ENCODE assay signal across 1 cellular context in genomic region chr17:29591737-29592624, GRCh38.
TF ChIP-seq lines count a peak whose summit lies in the region.

No MANE protein-coding gene starts in this region.

TF ChIP-seq in HepG2, 621 proteins besides CTCF, POLR2A, EP300 and RAD21 (continued from another document and continues in another):
- TF ChIP-seq ZBED4 (CRISPR knock-in tag; IDR thresholded peaks at IDR 0.05; ENCODE audit: borderline replicate concordance), result no peak
- peak; percentile 94 for TF ChIP-seq ZNF501 (CRISPR knock-in tag; IDR thresholded peaks at IDR 0.05)
- TF ChIP-seq ELF1 (CRISPR knock-in tag; IDR thresholded peaks at IDR 0.05), result peak; percentile 48
- TF ChIP-seq ARHGAP35 (CRISPR knock-in tag; IDR thresholded peaks at IDR 0.05; ENCODE audit: borderline replicate concordance), result no peak; the same call in 1 of the 2 replicates
- no peak for TF ChIP-seq ZBTB34 (CRISPR knock-in tag; IDR thresholded peaks at IDR 0.05)
- TF ChIP-seq ZSCAN20 (CRISPR knock-in tag; IDR thresholded peaks at IDR 0.05; ENCODE audit: borderline replicate concordance), result 0 out of 2 replicates have a peak, but pooled peaks have one; percentile 43
- TF ChIP-seq ZNF230 (CRISPR knock-in tag; IDR thresholded peaks at IDR 0.05), result no peak; the same call in 1 of the 2 replicates
- no peak; the same call in 1 of the 2 replicates for TF ChIP-seq THAP8 (CRISPR knock-in tag; IDR thresholded peaks at IDR 0.05; ENCODE audit: borderline replicate concordance)
- TF ChIP-seq ETV5 (CRISPR knock-in tag; IDR thresholded peaks at IDR 0.05; ENCODE audit: borderline replicate concordance), result 0 out of 2 replicates have a peak, but pooled peaks have one; percentile 34
- no peak for TF ChIP-seq ZNF280D (CRISPR knock-in tag; IDR thresholded peaks at IDR 0.05)
- no peak for TF ChIP-seq SNRNP70 (IDR thresholded peaks at IDR 0.05; ENCODE audit: low read depth, low read length)
- TF ChIP-seq MAFK (conservative IDR thresholded peaks at IDR 0.05 in 1 of 2, IDR thresholded peaks at IDR 0.05 in 1 of 2; ENCODE audit: low read length in 2 of 2), result no peak
- no peak for TF ChIP-seq RARG (CRISPR knock-in tag; IDR thresholded peaks at IDR 0.05; ENCODE audit: low read depth)
- no peak for TF ChIP-seq ZEB1 (IDR thresholded peaks at IDR 0.05; ENCODE audit: insufficient replicate concordance, low read depth)
- TF ChIP-seq KLF15 (CRISPR knock-in tag; IDR thresholded peaks at IDR 0.05; ENCODE audit: borderline replicate concordance), result no peak
- TF ChIP-seq SSRP1 (CRISPR knock-in tag; IDR thresholded peaks at IDR 0.05), result no peak
- TF ChIP-seq NFATC3 (CRISPR knock-in tag; IDR thresholded peaks at IDR 0.05), result no peak
- TF ChIP-seq ZMYM2 (CRISPR knock-in tag; IDR thresholded peaks at IDR 0.05), result no peak
- TF ChIP-seq ZNF232 (CRISPR knock-in tag; IDR thresholded peaks at IDR 0.05; ENCODE audit: borderline replicate concordance), result 0 out of 2 replicates have a peak, but pooled peaks have one; percentile 20
- TF ChIP-seq SMAD1 (CRISPR knock-in tag; IDR thresholded peaks at IDR 0.05; ENCODE audit: borderline replicate concordance, low read depth), result no peak
- TF ChIP-seq ZNF607 (CRISPR knock-in tag; IDR thresholded peaks at IDR 0.05; ENCODE audit: borderline replicate concordance), result no peak; the same call in 1 of the 2 replicates
- TF ChIP-seq TGIF2 (CRISPR knock-in tag; IDR thresholded peaks at IDR 0.05), result peak; percentile 65; the same call in 1 of the 2 replicates
- no peak for TF ChIP-seq ZNF816 (CRISPR knock-in tag; IDR thresholded peaks at IDR 0.05; ENCODE audit: borderline replicate concordance)
- no peak for TF ChIP-seq ZNF432 (CRISPR knock-in tag; IDR thresholded peaks at IDR 0.05; ENCODE audit: borderline replicate concordance)
- no peak for TF ChIP-seq CHD4 (IDR thresholded peaks at IDR 0.05; ENCODE audit: borderline replicate concordance, low read length)
- no peak for TF ChIP-seq ATF2 (CRISPR knock-in tag; IDR thresholded peaks at IDR 0.05)
- TF ChIP-seq THAP11 (CRISPR knock-in tag; IDR thresholded peaks at IDR 0.05), result peak; percentile 82
- TF ChIP-seq FOXC1 (CRISPR knock-in tag; IDR thresholded peaks at IDR 0.05; ENCODE audit: borderline replicate concordance), result no peak; the same call in 1 of the 2 replicates
- no peak for TF ChIP-seq ATF4 (CRISPR knock-in tag; IDR thresholded peaks at IDR 0.05)
- TF ChIP-seq TBX3 (IDR thresholded peaks at IDR 0.05; ENCODE audit: borderline replicate concordance), result no peak
- no peak for TF ChIP-seq ZBTB10 (CRISPR knock-in tag; IDR thresholded peaks at IDR 0.05; ENCODE audit: borderline replicate concordance)
- no peak for TF ChIP-seq ZNF292 (CRISPR knock-in tag; IDR thresholded peaks at IDR 0.05; ENCODE audit: borderline replicate concordance, low read depth)
- TF ChIP-seq CAMTA2 (CRISPR knock-in tag; IDR thresholded peaks at IDR 0.05; ENCODE audit: borderline replicate concordance), result no peak
- TF ChIP-seq ZNF776 (CRISPR knock-in tag; IDR thresholded peaks at IDR 0.05), result 0 out of 2 replicates have a peak, but pooled peaks have one; percentile 8
- no peak for TF ChIP-seq ZNF468 (CRISPR knock-in tag; IDR thresholded peaks at IDR 0.05)
- TF ChIP-seq ZBTB25 (CRISPR knock-in tag; IDR thresholded peaks at IDR 0.05), result no peak
- TF ChIP-seq HOXA3 (CRISPR knock-in tag; IDR thresholded peaks at IDR 0.05), result peak; percentile 62
- no peak for TF ChIP-seq ZNF570 (CRISPR knock-in tag; IDR thresholded peaks at IDR 0.05; ENCODE audit: borderline replicate concordance)
- no peak for TF ChIP-seq IRF9 (CRISPR knock-in tag; IDR thresholded peaks at IDR 0.05; ENCODE audit: borderline replicate concordance)
- peak; percentile 18; the same call in 1 of the 2 replicates for TF ChIP-seq FOXK1 (CRISPR knock-in tag; IDR thresholded peaks at IDR 0.05; ENCODE audit: borderline replicate concordance, low read depth)
- TF ChIP-seq THAP7 (CRISPR knock-in tag; IDR thresholded peaks at IDR 0.05), result no peak
- TF ChIP-seq ZNF720 (CRISPR knock-in tag; IDR thresholded peaks at IDR 0.05), result no peak
